In genomic region chr1:179007233-179007632, GRCh38 we compare ENCODE assay signal across 18 cellular contexts.
"Had no signal": no experiment of that assay in that cellular context is flagged by ENCODE, and none has a peak within 500 bp of the region (broad histone marks: within the 10 kb centered on the region; RNA-seq: fewer than 3 reads in every experiment).

No MANE protein-coding gene starts in this region.

- H3K27ac ChIP-seq: coronary artery, heart right ventricle, neutrophil, right atrium auricular region, uterus had no signal

- H3K4me3 ChIP-seq: coronary artery, heart right ventricle, mucosa of descending colon, right atrium auricular region, uterus had no signal

- H3K4me1 ChIP-seq: uterus had no signal

- H3K36me3 ChIP-seq: heart right ventricle, neutrophil, right atrium auricular region, uterus had no signal

- DNase-seq: effector CD4-positive, alpha-beta T cell; endodermal cell; erythroblast; heart right ventricle; hypothalamus; kidney glomerular epithelial cell; mammary epithelial cell; mucosa of descending colon; naive thymus-derived CD8-positive, alpha-beta T cell; posterior cingulate gyrus; small intestine; stimulated activated CD4-positive, alpha-beta T cell treated with anti-CD3 and anti-CD28 coated beads, Interleukin-12 subunit alpha, Interleukin-12 subunit beta, amount 100 ng/mL, for 4 hours; stimulated activated naive CD4-positive, alpha-beta T cell treated with Interleukin-2 at 50 U/mL for 16 hours; uterus had no signal

- ATAC-seq: heart right ventricle; left lobe of liver; mucosa of descending colon; naive thymus-derived CD8-positive, alpha-beta T cell had no signal

- H3K9me3 ChIP-seq: heart right ventricle, mucosa of descending colon, neutrophil, right atrium auricular region, uterus had no signal

- H3K27me3 ChIP-seq: heart right ventricle, neutrophil, right atrium auricular region, uterus had no signal
